Comparison of ENCODE assay signal across 1 cellular context in genomic region chr7:102410918-102411317, GRCh38.
A peak's percentile ranks its signal among the peaks of the same experiment; 100 is the strongest.
TF ChIP-seq lines count a peak whose summit lies in the region.

No MANE protein-coding gene starts in this region.

TF ChIP-seq in HepG2, 621 proteins besides CTCF, POLR2A, EP300 and RAD21:
- TF ChIP-seq BATF2 (CRISPR knock-in tag; IDR thresholded peaks at IDR 0.05) (no peak), ZNF121 (CRISPR knock-in tag; IDR thresholded peaks at IDR 0.05) (0 out of 2 replicates have a peak, but pooled peaks have one; percentile 38), SIN3B (IDR thresholded peaks at IDR 0.05; ENCODE audit: low read length) (no peak), TRIM22 (IDR thresholded peaks at IDR 0.05) (no peak), ZNF776 (CRISPR knock-in tag; IDR thresholded peaks at IDR 0.05) (no peak)
TF ChIP-seq in HepG2: peak in this region for 1.
